In the genomic region with DNA sequence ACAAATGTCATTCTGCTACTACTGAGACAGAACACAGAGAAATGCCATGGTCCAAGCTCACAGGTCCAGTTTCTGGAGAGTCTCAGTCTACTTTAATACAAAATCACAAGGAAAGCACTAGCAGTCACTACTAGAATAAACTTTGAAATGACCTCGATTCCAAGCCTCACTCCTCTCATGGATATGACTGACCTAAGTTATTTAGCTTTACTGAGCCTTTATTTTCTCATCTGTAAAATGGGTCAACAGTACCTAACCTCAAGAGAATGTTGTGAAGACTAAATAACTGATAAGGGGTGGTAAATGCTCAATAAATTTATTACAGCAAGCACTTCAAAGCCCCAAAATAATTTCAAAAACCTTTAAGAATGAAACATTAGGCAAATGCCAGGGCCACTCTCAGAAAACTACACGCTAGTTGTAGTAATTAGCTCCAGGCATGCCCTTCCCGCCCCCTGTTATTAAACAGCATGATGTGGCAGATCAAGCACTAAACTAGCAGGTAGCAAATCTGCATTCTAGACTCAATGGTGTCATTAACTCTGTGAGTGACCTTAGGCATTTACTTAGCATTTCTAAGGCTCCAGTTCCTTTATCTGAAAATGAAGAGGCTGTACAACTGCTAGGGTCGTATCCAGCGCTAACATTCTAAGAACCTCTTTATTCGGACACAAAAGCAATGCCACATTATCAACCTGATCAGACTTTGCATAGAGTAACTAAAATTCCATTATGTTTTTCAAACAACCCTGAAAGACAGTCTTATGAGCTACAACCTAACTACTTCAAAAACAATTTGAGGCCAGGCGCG, we compare ENCODE assay signal across 2 cellular contexts.
TF ChIP-seq lines count a peak whose summit lies in the region.

No MANE protein-coding gene starts in this region.

TF ChIP-seq in IMR-90, 13 proteins besides CTCF, POLR2A, EP300 and RAD21:
- TF ChIP-seq RCOR1 (IDR thresholded peaks at IDR 0.05; ENCODE audit: insufficient replicate concordance, low read length) (no peak), FOS (IDR thresholded peaks at IDR 0.05; ENCODE audit: low read depth, low read length) (no peak), NFE2L2 (IDR thresholded peaks at IDR 0.05; ENCODE audit: low read depth, low read length) (no peak), SMC3 (IDR thresholded peaks at IDR 0.05; ENCODE audit: low read depth, low read length) (no peak), MAFK (IDR thresholded peaks at IDR 0.05; ENCODE audit: low read depth, low read length) (no peak), MXI1 (IDR thresholded peaks at IDR 0.05; ENCODE audit: borderline replicate concordance, low read depth, low read length) (no peak), CEBPB (IDR thresholded peaks at IDR 0.05; ENCODE audit: low read depth, low read length) (no peak), BHLHE40 (IDR thresholded peaks at IDR 0.05; ENCODE audit: low read depth, low read length) (no peak), CHD1 (IDR thresholded peaks at IDR 0.05; ENCODE audit: low read depth, low read length) (no peak), MAZ (IDR thresholded peaks at IDR 0.05; ENCODE audit: borderline replicate concordance, low read depth, low read length) (no peak)
- TF ChIP-seq, protein P1, sequence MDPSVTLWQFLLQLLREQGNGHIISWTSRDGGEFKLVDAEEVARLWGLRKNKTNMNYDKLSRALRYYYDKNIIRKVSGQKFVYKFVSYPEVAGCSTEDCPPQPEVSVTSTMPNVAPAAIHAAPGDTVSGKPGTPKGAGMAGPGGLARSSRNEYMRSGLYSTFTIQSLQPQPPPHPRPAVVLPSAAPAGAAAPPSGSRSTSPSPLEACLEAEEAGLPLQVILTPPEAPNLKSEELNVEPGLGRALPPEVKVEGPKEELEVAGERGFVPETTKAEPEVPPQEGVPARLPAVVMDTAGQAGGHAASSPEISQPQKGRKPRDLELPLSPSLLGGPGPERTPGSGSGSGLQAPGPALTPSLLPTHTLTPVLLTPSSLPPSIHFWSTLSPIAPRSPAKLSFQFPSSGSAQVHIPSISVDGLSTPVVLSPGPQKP (IDR thresholded peaks at IDR 0.05; ENCODE audit: borderline replicate concordance, low read depth, low read length): no peak
- TF ChIP-seq, protein P2, sequence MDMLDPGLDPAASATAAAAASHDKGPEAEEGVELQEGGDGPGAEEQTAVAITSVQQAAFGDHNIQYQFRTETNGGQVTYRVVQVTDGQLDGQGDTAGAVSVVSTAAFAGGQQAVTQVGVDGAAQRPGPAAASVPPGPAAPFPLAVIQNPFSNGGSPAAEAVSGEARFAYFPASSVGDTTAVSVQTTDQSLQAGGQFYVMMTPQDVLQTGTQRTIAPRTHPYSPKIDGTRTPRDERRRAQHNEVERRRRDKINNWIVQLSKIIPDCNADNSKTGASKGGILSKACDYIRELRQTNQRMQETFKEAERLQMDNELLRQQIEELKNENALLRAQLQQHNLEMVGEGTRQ (IDR thresholded peaks at IDR 0.05; ENCODE audit: low read depth, low read length): no peak

TF ChIP-seq in GM12878, 131 proteins besides CTCF, POLR2A, EP300 and RAD21:
- TF ChIP-seq EGR1 (IDR thresholded peaks at IDR 0.05; ENCODE audit: borderline replicate concordance in 1 of 2, low read depth in 2 of 2, low read length in 2 of 2) (no peak), MTA3 (IDR thresholded peaks at IDR 0.05; ENCODE audit: borderline replicate concordance, low read length) (no peak), NFIC (IDR thresholded peaks at IDR 0.05; ENCODE audit: low read depth, low read length) (no peak), TBL1XR1 (IDR thresholded peaks at IDR 0.05; ENCODE audit: low read depth, low read length) (no peak), SP1 (IDR thresholded peaks at IDR 0.05; ENCODE audit: low read depth, low read length) (no peak), SPI1 (IDR thresholded peaks at IDR 0.05; ENCODE audit: borderline replicate concordance, insufficient read depth, low read depth, low read length) (no peak), JUND (IDR thresholded peaks at IDR 0.05; ENCODE audit: low read depth, low read length) (no peak), CHD2 (IDR thresholded peaks at IDR 0.05; ENCODE audit: borderline replicate concordance, low read depth, low read length) (no peak)
- TF ChIP-seq, protein P3, sequence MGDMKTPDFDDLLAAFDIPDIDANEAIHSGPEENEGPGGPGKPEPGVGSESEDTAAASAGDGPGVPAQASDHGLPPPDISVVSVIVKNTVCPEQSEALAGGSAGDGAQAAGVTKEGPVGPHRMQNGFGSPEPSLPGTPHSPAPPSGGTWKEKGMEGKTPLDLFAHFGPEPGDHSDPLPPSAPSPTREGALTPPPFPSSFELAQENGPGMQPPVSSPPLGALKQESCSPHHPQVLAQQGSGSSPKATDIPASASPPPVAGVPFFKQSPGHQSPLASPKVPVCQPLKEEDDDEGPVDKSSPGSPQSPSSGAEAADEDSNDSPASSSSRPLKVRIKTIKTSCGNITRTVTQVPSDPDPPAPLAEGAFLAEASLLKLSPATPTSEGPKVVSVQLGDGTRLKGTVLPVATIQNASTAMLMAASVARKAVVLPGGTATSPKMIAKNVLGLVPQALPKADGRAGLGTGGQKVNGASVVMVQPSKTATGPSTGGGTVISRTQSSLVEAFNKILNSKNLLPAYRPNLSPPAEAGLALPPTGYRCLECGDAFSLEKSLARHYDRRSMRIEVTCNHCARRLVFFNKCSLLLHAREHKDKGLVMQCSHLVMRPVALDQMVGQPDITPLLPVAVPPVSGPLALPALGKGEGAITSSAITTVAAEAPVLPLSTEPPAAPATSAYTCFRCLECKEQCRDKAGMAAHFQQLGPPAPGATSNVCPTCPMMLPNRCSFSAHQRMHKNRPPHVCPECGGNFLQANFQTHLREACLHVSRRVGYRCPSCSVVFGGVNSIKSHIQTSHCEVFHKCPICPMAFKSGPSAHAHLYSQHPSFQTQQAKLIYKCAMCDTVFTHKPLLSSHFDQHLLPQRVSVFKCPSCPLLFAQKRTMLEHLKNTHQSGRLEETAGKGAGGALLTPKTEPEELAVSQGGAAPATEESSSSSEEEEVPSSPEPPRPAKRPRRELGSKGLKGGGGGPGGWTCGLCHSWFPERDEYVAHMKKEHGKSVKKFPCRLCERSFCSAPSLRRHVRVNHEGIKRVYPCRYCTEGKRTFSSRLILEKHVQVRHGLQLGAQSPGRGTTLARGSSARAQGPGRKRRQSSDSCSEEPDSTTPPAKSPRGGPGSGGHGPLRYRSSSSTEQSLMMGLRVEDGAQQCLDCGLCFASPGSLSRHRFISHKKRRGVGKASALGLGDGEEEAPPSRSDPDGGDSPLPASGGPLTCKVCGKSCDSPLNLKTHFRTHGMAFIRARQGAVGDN (IDR thresholded peaks at IDR 0.05): no peak
- TF ChIP-seq, protein P4, sequence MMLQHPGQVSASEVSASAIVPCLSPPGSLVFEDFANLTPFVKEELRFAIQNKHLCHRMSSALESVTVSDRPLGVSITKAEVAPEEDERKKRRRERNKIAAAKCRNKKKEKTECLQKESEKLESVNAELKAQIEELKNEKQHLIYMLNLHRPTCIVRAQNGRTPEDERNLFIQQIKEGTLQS (IDR thresholded peaks at IDR 0.05; ENCODE audit: borderline replicate concordance, extremely low read depth, low read depth, low read length): no peak
- TF ChIP-seq, protein P5, sequence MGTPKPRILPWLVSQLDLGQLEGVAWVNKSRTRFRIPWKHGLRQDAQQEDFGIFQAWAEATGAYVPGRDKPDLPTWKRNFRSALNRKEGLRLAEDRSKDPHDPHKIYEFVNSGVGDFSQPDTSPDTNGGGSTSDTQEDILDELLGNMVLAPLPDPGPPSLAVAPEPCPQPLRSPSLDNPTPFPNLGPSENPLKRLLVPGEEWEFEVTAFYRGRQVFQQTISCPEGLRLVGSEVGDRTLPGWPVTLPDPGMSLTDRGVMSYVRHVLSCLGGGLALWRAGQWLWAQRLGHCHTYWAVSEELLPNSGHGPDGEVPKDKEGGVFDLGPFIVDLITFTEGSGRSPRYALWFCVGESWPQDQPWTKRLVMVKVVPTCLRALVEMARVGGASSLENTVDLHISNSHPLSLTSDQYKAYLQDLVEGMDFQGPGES (IDR thresholded peaks at IDR 0.05): no peak
- TF ChIP-seq, protein P2 (IDR thresholded peaks at IDR 0.05; ENCODE audit: borderline replicate concordance, low read depth, low read length): no peak
- TF ChIP-seq, protein P6, sequence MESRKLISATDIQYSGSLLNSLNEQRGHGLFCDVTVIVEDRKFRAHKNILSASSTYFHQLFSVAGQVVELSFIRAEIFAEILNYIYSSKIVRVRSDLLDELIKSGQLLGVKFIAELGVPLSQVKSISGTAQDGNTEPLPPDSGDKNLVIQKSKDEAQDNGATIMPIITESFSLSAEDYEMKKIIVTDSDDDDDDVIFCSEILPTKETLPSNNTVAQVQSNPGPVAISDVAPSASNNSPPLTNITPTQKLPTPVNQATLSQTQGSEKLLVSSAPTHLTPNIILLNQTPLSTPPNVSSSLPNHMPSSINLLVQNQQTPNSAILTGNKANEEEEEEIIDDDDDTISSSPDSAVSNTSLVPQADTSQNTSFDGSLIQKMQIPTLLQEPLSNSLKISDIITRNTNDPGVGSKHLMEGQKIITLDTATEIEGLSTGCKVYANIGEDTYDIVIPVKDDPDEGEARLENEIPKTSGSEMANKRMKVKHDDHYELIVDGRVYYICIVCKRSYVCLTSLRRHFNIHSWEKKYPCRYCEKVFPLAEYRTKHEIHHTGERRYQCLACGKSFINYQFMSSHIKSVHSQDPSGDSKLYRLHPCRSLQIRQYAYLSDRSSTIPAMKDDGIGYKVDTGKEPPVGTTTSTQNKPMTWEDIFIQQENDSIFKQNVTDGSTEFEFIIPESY (IDR thresholded peaks at IDR 0.05): no peak
TF ChIP-seq in GM12878: peak in this region for 0.
